ENCODE assay signal across 21 cellular contexts in genomic region chr14:58492044-58492443, GRCh38.
"Had no signal": no experiment of that assay in that cellular context is flagged by ENCODE, and none has a peak within 500 bp of the region (broad histone marks: within the 10 kb centered on the region; RNA-seq: fewer than 3 reads in every experiment).

No MANE protein-coding gene starts in this region.

- H3K4me3 ChIP-seq: SJSA1, SK-N-MC had no signal

- FAIRE-seq: RCC 7860 had no signal

- H3K9me3 ChIP-seq: SJSA1 had no signal

- H3K27me3 ChIP-seq: SJSA1 had no signal

- H3K4me1 ChIP-seq: SJSA1 had no signal

- DNase-seq: KBM-7, MV-4-11, NCI-H1048, NCI-H1105 treated with DMSO at 0.1 percent for 48 hours, NCI-H1417 treated with DMSO at 0.1 percent for 48 hours, NCI-H146, NCI-H1694 treated with DMSO at 0.1 percent for 48 hours, NCI-H2029, NCI-H2081 treated with DMSO at 0.1 percent for 48 hours, NCI-H2171, NCI-H446, NCI-H510A, NCI-H524 treated with DMSO at 0.1 percent for 48 hours, NCI-H69, NCI-H774, Right ventricle myocardium superior, RPMI8226, SIG-M5 had no signal

- H3K27ac ChIP-seq: SJSA1, SK-N-MC had no signal
